15 cellular contexts compared by ENCODE assay signal in genomic region chr14:90893510-90893909, GRCh38.
"Had no signal": no experiment of that assay in that cellular context is flagged by ENCODE, and none has a peak within 500 bp of the region (broad histone marks: within the 10 kb centered on the region; RNA-seq: fewer than 3 reads in every experiment).

No MANE protein-coding gene starts in this region.

- FAIRE-seq: RCC 7860 had no signal

- H3K27me3 ChIP-seq: SJSA1 had no signal

- H3K27ac ChIP-seq: SJSA1, SK-N-MC had no signal

- H3K36me3 ChIP-seq: SJSA1 had no signal

- DNase-seq: KBM-7, NCI-H1092 treated with DMSO at 0.1 percent for 48 hours, NCI-H1436, NCI-H187 treated with DMSO at 0.1 percent for 48 hours, NCI-H2029 treated with DMSO at 0.1 percent for 48 hours, NCI-H2107, NCI-H2227 treated with DMSO at 0.1 percent for 48 hours, NCI-H526 treated with DMSO at 0.1 percent for 48 hours, NCI-H748 treated with DMSO at 0.1 percent for 48 hours, Right ventricle myocardium superior, RPMI8226, SIG-M5 had no signal

- H3K4me1 ChIP-seq: SJSA1 had no signal

- H3K9me3 ChIP-seq: SJSA1 had no signal

- H3K4me3 ChIP-seq: SJSA1, SK-N-MC had no signal
